In genomic region chr2:179790235-179790895, GRCh38 we compare ENCODE assay signal across 24 cellular contexts.
"Had no signal": no experiment of that assay in that cellular context is flagged by ENCODE, and none has a peak within 500 bp of the region (broad histone marks: within the 10 kb centered on the region; RNA-seq: fewer than 3 reads in every experiment).

No MANE protein-coding gene starts in this region.

- H3K9me3 Mint-ChIP-seq: activated naive CD8-positive, alpha-beta T cell treated with anti-CD3 and anti-CD28 coated beads, Interleukin-2, amount 10 ng/mL, durations not matched to agents 7 days and 5 days; central memory CD8-positive, alpha-beta T cell; T-helper 1 cell treated with Interleukin-12 subunit alpha and Interleukin-12 subunit beta and Interleukin-4 antibody, amounts not matched to agents 30 μg/mL and 1 μg/mL, for 36 hours had no signal

- H3K27me3 Mint-ChIP-seq: activated naive CD8-positive, alpha-beta T cell treated with anti-CD3 and anti-CD28 coated beads, Interleukin-2, amount 10 ng/mL, durations not matched to agents 7 days and 5 days; central memory CD8-positive, alpha-beta T cell had no signal

- H3K9me3 ChIP-seq: SK-N-SH had no signal

- H3K4me3 ChIP-seq: K562 had no signal

- H3K4me3 Mint-ChIP-seq: activated CD8-positive, alpha-beta T cell treated with anti-CD3 and anti-CD28 coated beads, Interleukin-2, amount 10 ng/mL, durations not matched to agents 7 days and 5 days; activated naive CD8-positive, alpha-beta T cell treated with anti-CD3 and anti-CD28 coated beads, Interleukin-2, amount 10 ng/mL, durations not matched to agents 7 days and 5 days; central memory CD8-positive, alpha-beta T cell; T-helper 1 cell treated with Interleukin-12 subunit alpha and Interleukin-12 subunit beta and Interleukin-4 antibody, amounts not matched to agents 30 μg/mL and 1 μg/mL, for 36 hours had no signal

- DNase-seq: activated CD4-positive, alpha-beta T cell treated with anti-CD3 and anti-CD28 coated beads for 48 hours; activated CD4-positive, alpha-beta T cell treated with anti-CD3 and anti-CD28 coated beads, Interleukin-2, amount 50 U/mL, for 4 hours; activated CD4-positive, CD25-positive, alpha-beta regulatory T cell treated with anti-CD3 and anti-CD28 coated beads, Interleukin-2, amount 50 U/mL, for 72 hours; activated CD8-positive, alpha-beta memory T cell treated with anti-CD3 and anti-CD28 coated beads, Interleukin-2, amount 50 U/mL, for 48 hours; activated CD8-positive, alpha-beta T cell treated with anti-CD3 and anti-CD28 coated beads, Interleukin-2, amount 10 ng/mL, durations not matched to agents 7 days and 5 days; activated naive CD4-positive, alpha-beta T cell treated with anti-CD3 and anti-CD28 coated beads, Interleukin-2, amount 50 U/mL, for 16 hours; activated naive CD8-positive, alpha-beta T cell treated with anti-CD3 and anti-CD28 coated beads, Interleukin-2, amount 10 ng/mL, durations not matched to agents 7 days and 5 days; activated T-cell treated with anti-CD3 and anti-CD28 coated beads, Interleukin-2, amount 50 U/mL, for 1 hour; aorta; Karpas-422; NCI-H1694; NCI-H2029; NCI-H2107; NCI-H2227 treated with DMSO at 0.1 percent for 48 hours; NCI-H446 treated with DMSO at 0.1 percent for 48 hours; NCI-H524 treated with DMSO at 0.1 percent for 48 hours; NCI-H774; NK-92 treated with Interleukin-12 subunit alpha and Interleukin-12 subunit beta, amount 100 ng/mL, for 24 hours; OCI-M1; RPMI8226; SK-N-SH had no signal

- H3K9me2 ChIP-seq: SK-N-SH had no signal

- H3K36me3 Mint-ChIP-seq: activated naive CD8-positive, alpha-beta T cell treated with anti-CD3 and anti-CD28 coated beads, Interleukin-2, amount 10 ng/mL, durations not matched to agents 7 days and 5 days had no signal

- H3K4me1 Mint-ChIP-seq: activated naive CD8-positive, alpha-beta T cell treated with anti-CD3 and anti-CD28 coated beads, Interleukin-2, amount 10 ng/mL, durations not matched to agents 7 days and 5 days; central memory CD8-positive, alpha-beta T cell had no signal

- H3K4me2 ChIP-seq: SK-N-SH had no signal

- H3K27ac Mint-ChIP-seq: activated CD8-positive, alpha-beta T cell treated with anti-CD3 and anti-CD28 coated beads, Interleukin-2, amount 10 ng/mL, durations not matched to agents 7 days and 5 days; activated naive CD8-positive, alpha-beta T cell treated with anti-CD3 and anti-CD28 coated beads, Interleukin-2, amount 10 ng/mL, durations not matched to agents 7 days and 5 days; T-helper 1 cell treated with Interleukin-12 subunit alpha and Interleukin-12 subunit beta and Interleukin-4 antibody, amounts not matched to agents 30 μg/mL and 1 μg/mL, for 36 hours had no signal
